Comparison of ENCODE assay signal across 29 cellular contexts in the genomic region with DNA sequence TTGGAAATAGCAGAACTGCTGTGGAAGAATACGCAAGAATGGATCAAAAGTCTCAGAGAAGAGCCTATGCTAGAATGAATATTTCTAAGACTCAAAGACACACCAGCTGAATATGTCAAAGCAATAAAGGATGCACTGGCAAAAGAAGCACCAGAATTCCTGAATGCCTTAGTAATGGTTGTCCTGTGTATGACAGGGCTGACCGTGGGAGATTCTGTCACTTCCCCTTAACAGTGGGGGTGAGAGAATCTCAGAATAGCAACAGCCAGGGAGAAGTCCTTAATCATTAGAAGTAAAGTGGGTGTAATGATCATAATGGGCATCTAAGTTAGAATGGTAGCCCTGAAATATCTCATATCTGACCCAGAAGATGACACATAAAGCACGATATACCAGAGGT. TPM values are rescaled to one million over a fixed set of nuclear protein-coding genes. Genes with fewer than 3 reads are reported as not detected.
DNase-seq lines count a peak whose midpoint lies in the region; ATAC-seq and TF ChIP-seq lines count a peak whose summit lies in the region.
"Had no signal": no experiment of that assay in that cellular context is flagged by ENCODE, and none has a peak within 500 bp of the region (broad histone marks: within the 10 kb centered on the region; RNA-seq: fewer than 3 reads in every experiment).

No MANE protein-coding gene starts in this region.

- WGBS in heart left ventricle, 4 donors: 58 to 75% (median 61%) methylated on average over 3 of the region's 3 CpGs
- WGBS in spleen, 5 donors: 71 to 84% (median 77%) methylated on average over 3 of the region's 3 CpGs

- DNase-seq in heart left ventricle (no peak), right atrium auricular region (ENCODE audit: low spot score) (no peak), RPMI7951 (ENCODE audit: low read depth) (peak; percentile 11), hepatic stellate cell (ENCODE audit: low spot score) (peak; percentile 52), gastrocnemius medialis (no peak), spleen (no peak)
- DNase-seq in central memory CD4-positive, alpha-beta T cell: no peak
- DNase-seq: activated CD4-positive, alpha-beta T cell treated with anti-CD3 and anti-CD28 coated beads, Interleukin-2, amount 10 ng/mL, durations not matched to agents 24 days and 14 days; anterior cingulate cortex; cerebellar nuclear complex; islet precursor cell; naive B cell; NCI-H1092; NCI-H2029; NCI-H446; occipital lobe; PC-3; SJCRH30; stimulated activated CD4-positive, alpha-beta T cell treated with anti-CD3 and anti-CD28 coated beads, Interleukin-12 subunit alpha, Interleukin-12 subunit beta, amount 100 ng/mL, for 4 hours; stomach; T-helper 17 cell had no signal

- peaks cover 0 to 29% (median 10%) of the 10 kb centered on the region in 12 donors for H3K4me1 ChIP-seq in heart left ventricle
- peaks cover 0 to 5% of the 10 kb centered on the region in 2 donors for H3K4me1 ChIP-seq in right atrium auricular region
- H3K4me1 ChIP-seq in gastrocnemius medialis: peaks cover 16 to 30% of the 10 kb centered on the region in 2 donors
- no peaks in the 10 kb centered on the region for H3K4me1 ChIP-seq in spleen
- H3K4me1 ChIP-seq: A549, SJCRH30 had no signal

- in situ Hi-C loops in gastrocnemius medialis (cut with MboI; ENCODE audit: low sequenced_read_pairs in 4 of 4): no loop called here

- no peaks in the 10 kb centered on the region for H3K9me3 ChIP-seq in heart left ventricle
- no peaks in the 10 kb centered on the region for H3K9me3 ChIP-seq in right atrium auricular region
- no peaks in the 10 kb centered on the region for H3K9me3 ChIP-seq in gastrocnemius medialis
- no peaks in the 10 kb centered on the region for H3K9me3 ChIP-seq in spleen
- H3K9me3 ChIP-seq: A549, HAP-1, SJCRH30, stomach, tibial nerve had no signal

- H3K4me3 ChIP-seq in heart left ventricle: no peak overlapping the region
- H3K4me3 ChIP-seq in right atrium auricular region: no peak overlapping the region
- H3K4me3 ChIP-seq in gastrocnemius medialis: no peak overlapping the region
- no peak overlapping the region for H3K4me3 ChIP-seq in spleen
- H3K4me3 ChIP-seq: A549; BLaER1 treated with 17β-estradiol and CSF1 and Interleukin-3, amounts not matched to agents 10 nM and 100 nM; HAP-1; lung; SJCRH30; stomach; tibial nerve had no signal

- H3K27ac ChIP-seq in heart left ventricle (peak overlapping the region in 7 of 12 donors; percentile 11 to 49 (median 16)), right atrium auricular region (peak overlapping the region in 1 of 2 donors; percentile 61), gastrocnemius medialis (no peak overlapping the region), spleen (no peak overlapping the region)
- H3K27ac ChIP-seq: A549; BLaER1 treated with 17β-estradiol and CSF1 and Interleukin-3, amounts not matched to agents 10 nM and 100 nM; KMS-11; SJCRH30; stomach; tibial nerve; VCaP had no signal

- intact Hi-C loops in heart left ventricle (cut with DNase I) (loop anchor here in 1 of 10 donors (10.0 kb wide), 1 partner anchor 295 kb away; no protein-coding TSS in a partner anchor), gastrocnemius medialis (cut with DNase I; ENCODE audit: low total_unique reads) (no loop called here), spleen (cut with DNase I; ENCODE audit: low total_unique reads) (no loop called here)

- ATAC-seq in heart left ventricle: peak in 1 of 4 donors; percentile 36
- ATAC-seq in gastrocnemius medialis: no peak
- ATAC-seq in HG03460 (IDR thresholded peaks at IDR 0.05; ENCODE audit: unreplicated experiment): no peak
- ATAC-seq: A549, PC-3, T-helper 17 cell had no signal

- TF ChIP-seq CTCF in heart left ventricle (IDR thresholded peaks at IDR 0.05) (no peak), right atrium auricular region (IDR thresholded peaks at IDR 0.05) (no peak), gastrocnemius medialis (IDR thresholded peaks at IDR 0.05 in 4 of 5, conservative IDR thresholded peaks at IDR 0.05 in 1 of 5) (no peak), spleen (IDR thresholded peaks at IDR 0.05 in 8 of 11, conservative IDR thresholded peaks at IDR 0.05 in 3 of 11) (no peak)

- H3K27me3 ChIP-seq in heart left ventricle (no peaks in the 10 kb centered on the region), right atrium auricular region (no peaks in the 10 kb centered on the region), gastrocnemius medialis (no peaks in the 10 kb centered on the region), spleen (replicated peaks in 1 of 7) (peaks cover 0 to 4% (median 0%) of the 10 kb centered on the region in 7 donors)
- H3K27me3 ChIP-seq: BLaER1 treated with 17β-estradiol and CSF1 and Interleukin-3, amounts not matched to agents 10 nM and 100 nM; SJCRH30; stomach; tibial nerve had no signal

- H3K36me3 ChIP-seq in heart left ventricle: no peaks in the 10 kb centered on the region
- H3K36me3 ChIP-seq in right atrium auricular region: no peaks in the 10 kb centered on the region
- H3K36me3 ChIP-seq in gastrocnemius medialis: no peaks in the 10 kb centered on the region
- H3K36me3 ChIP-seq in spleen: no peaks in the 10 kb centered on the region
- H3K36me3 ChIP-seq: BLaER1 treated with 17β-estradiol and CSF1 and Interleukin-3, amounts not matched to agents 10 nM and 100 nM; HAP-1; SJCRH30; stomach; tibial nerve had no signal

- no peak for TF ChIP-seq POLR2A in heart left ventricle (IDR thresholded peaks at IDR 0.05)
- no peak for TF ChIP-seq POLR2A in gastrocnemius medialis (IDR thresholded peaks at IDR 0.05)
- TF ChIP-seq POLR2A in spleen (IDR thresholded peaks at IDR 0.05): no peak

RNA-seq across cellular contexts. Expression of a gene that starts 14.6 kb away (rescaled TPM):
- total RNA-seq in heart left ventricle: 10 to 100 TPM in 3 of 9 donors, 1 to 10 TPM in 6; 4.7 to 18.8 (median 9.0) TPM
- 1 to 10 TPM; 4.0 to 5.2 TPM for polyA plus RNA-seq in heart left ventricle
- total RNA-seq in right atrium auricular region: 1 to 10 TPM; 1.7 to 6.3 TPM
- 0.78 and 1.3 TPM in 2 replicates for total RNA-seq in RPMI7951 (2014; rRNA removed; shearing (Covaris generic))
- total RNA-seq in gastrocnemius medialis: 1 to 10 TPM in 3 of 4 donors, under 1 TPM in 1; 0.66 to 3.9 (median 2.6) TPM
- 1 to 10 TPM; 1.3 to 4.5 (median 3.0) TPM for total RNA-seq in spleen
- 1 to 10 TPM in 2 of 3 donors, under 1 TPM in 1; 0.61 to 1.7 (median 1.1) TPM for polyA plus RNA-seq in spleen
- total RNA-seq: activated CD4-positive, alpha-beta T cell treated with anti-CD3 and anti-CD28 coated beads, Interleukin-2, amount 10 ng/mL, durations not matched to agents 24 days and 14 days; T-helper 17 cell had no signal

Comparison
In these comparisons a context has a peak if more than half of its experiments do, and no peak if none do; other contexts are left out.
1. DNase-seq: peak in RPMI7951 (single experiment) and hepatic stellate cell (single experiment); none in heart left ventricle (0 of 5), right atrium auricular region (single experiment), gastrocnemius medialis (0 of 2), central memory CD4-positive, alpha-beta T cell (single experiment) and spleen (single experiment).
2. H3K27ac ChIP-seq: peak in heart left ventricle (7 of 12); none in gastrocnemius medialis (0 of 4) and spleen (0 of 8).